10 cellular contexts compared by ENCODE assay signal in genomic region chr17:70365098-70365583, GRCh38.
DNase-seq lines count a peak whose midpoint lies in the region; ATAC-seq, FAIRE-seq and TF ChIP-seq lines count a peak whose summit lies in the region.
"Had no signal": no experiment of that assay in that cellular context is flagged by ENCODE, and none has a peak within 500 bp of the region (broad histone marks: within the 10 kb centered on the region; RNA-seq: fewer than 3 reads in every experiment).

No MANE protein-coding gene starts in this region.

- H3K27me3 ChIP-seq in astrocyte (ENCODE audit: insufficient read depth, low read length) (no peaks in the 10 kb centered on the region), endodermal cell (ENCODE audit: control insufficient read depth, insufficient read depth, low read length, poor library complexity, severe bottlenecking) (no peaks in the 10 kb centered on the region)
- H3K27me3 ChIP-seq: uterus had no signal

- H3K9me3 ChIP-seq in astrocyte (ENCODE audit: insufficient read depth, low read depth, low read length) = no peaks in the 10 kb centered on the region
- no peaks in the 10 kb centered on the region for H3K9me3 ChIP-seq in endodermal cell (ENCODE audit: control insufficient read depth, low read length)
- H3K9me3 ChIP-seq: uterus had no signal

- DNase-seq in GM19239 (ENCODE audit: insufficient read length, low spot score) (no peak), astrocyte (ENCODE audit: low read depth) (peak; percentile 95), renal cortical epithelial cell (ENCODE audit: low read depth) (peak; percentile 74), endodermal cell (no peak), KG1 (lab: John Stamatoyannopoulos, UW) (no peak), NCI-H1417 treated with DMSO at 0.1 percent for 48 hours (lab: John Stamatoyannopoulos, UW) (no peak), ureter (ENCODE audit: low spot score) (no peak)
- DNase-seq: activated T-cell treated with anti-CD3 and anti-CD28 coated beads, Interleukin-2, amount 50 U/mL, for 72 hours; uterus had no signal

- H3K4me1 Mint-ChIP-seq in astrocyte (ENCODE audit: low read depth, unreplicated experiment) (peaks cover 41% of the 10 kb centered on the region), endodermal cell (peaks cover 6% of the 10 kb centered on the region)

- no peaks in the 10 kb centered on the region for H3K79me2 ChIP-seq in astrocyte (ENCODE audit: insufficient read depth, low read length)

- H2AFZ ChIP-seq in astrocyte (ENCODE audit: low read depth, low read length) = peak overlapping the region; percentile 57

- H3K27me3 Mint-ChIP-seq in astrocyte (ENCODE audit: low read depth, unreplicated experiment) (no peaks in the 10 kb centered on the region), endodermal cell (ENCODE audit: insufficient read depth) (no peaks in the 10 kb centered on the region)

- H3K4me3 ChIP-seq in astrocyte (ENCODE audit: insufficient read depth, low read depth, low read length) (no peak overlapping the region), endodermal cell (ENCODE audit: low read length) (no peak overlapping the region)
- H3K4me3 ChIP-seq: uterus had no signal

- TF ChIP-seq CTCF in astrocyte (IDR thresholded peaks at IDR 0.05; ENCODE audit: insufficient read depth, low read depth, low read length) (no peak), endodermal cell (conservative IDR thresholded peaks at IDR 0.05) (no peak)

- H3K4me3 Mint-ChIP-seq in astrocyte (ENCODE audit: unreplicated experiment) (no peak overlapping the region), endodermal cell (no peak overlapping the region)
- H3K4me3 Mint-ChIP-seq: activated T-cell treated with anti-CD3 and anti-CD28 coated beads, Interleukin-2, amount 50 U/mL, for 72 hours had no signal

- peak; percentile 81 for ATAC-seq in HG03064 (IDR thresholded peaks at IDR 0.05; ENCODE audit: low read depth, unreplicated experiment)

- H4K20me1 ChIP-seq in astrocyte (ENCODE audit: insufficient read depth, low read length) = no peaks in the 10 kb centered on the region

- peak overlapping the region; percentile 56 for H3K9ac ChIP-seq in astrocyte (ENCODE audit: low read length)
- no peak overlapping the region for H3K9ac ChIP-seq in endodermal cell (ENCODE audit: extremely low read depth, low read length, poor library complexity, severe bottlenecking)

- no peaks in the 10 kb centered on the region for H3K9me3 Mint-ChIP-seq in astrocyte (ENCODE audit: unreplicated experiment)
- H3K9me3 Mint-ChIP-seq in endodermal cell = peaks cover 2% of the 10 kb centered on the region

- peaks cover 15% of the 10 kb centered on the region for H3K4me1 ChIP-seq in astrocyte (ENCODE audit: insufficient read depth, low read length)
- H3K4me1 ChIP-seq in endodermal cell (ENCODE audit: control insufficient read depth, insufficient read depth, low read length) = no peaks in the 10 kb centered on the region
- H3K4me1 ChIP-seq: uterus had no signal

- H3K27ac ChIP-seq in astrocyte (ENCODE audit: low read depth, low read length) (peak overlapping the region; percentile 67), endodermal cell (ENCODE audit: low read depth, low read length) (no peak overlapping the region)
- H3K27ac ChIP-seq: uterus had no signal

- 71 to 86% methylated on average over 2 of the region's 2 CpGs for WGBS in endodermal cell (ENCODE audit: insufficient coverage in 1 of 2, insufficient read length in 1 of 2), 2 experiments

- H3K4me2 ChIP-seq in astrocyte (ENCODE audit: low read length) = peak overlapping the region; percentile 63

- H3K27ac Mint-ChIP-seq in astrocyte (ENCODE audit: unreplicated experiment) (peak overlapping the region; percentile 95), endodermal cell (no peak overlapping the region)
- H3K27ac Mint-ChIP-seq: activated T-cell treated with anti-CD3 and anti-CD28 coated beads, Interleukin-2, amount 50 U/mL, for 72 hours had no signal

- H3K36me3 ChIP-seq in astrocyte (ENCODE audit: insufficient read depth, low read length) (no peaks in the 10 kb centered on the region), endodermal cell (ENCODE audit: control insufficient read depth, insufficient read depth, low read length) (no peaks in the 10 kb centered on the region)
- H3K36me3 ChIP-seq: uterus had no signal

- peak; percentile 11 for FAIRE-seq in GM19239 (lab: Jason Lieb, UNC)
- FAIRE-seq in astrocyte (lab: Jason Lieb, UNC) = peak; percentile 76

- H3K36me3 Mint-ChIP-seq in astrocyte (ENCODE audit: low read depth, unreplicated experiment) = no peaks in the 10 kb centered on the region
- no peaks in the 10 kb centered on the region for H3K36me3 Mint-ChIP-seq in endodermal cell (ENCODE audit: low read depth)

Comparison
In these comparisons a context has a peak if more than half of its experiments do, and no peak if none do; other contexts are left out.
1. DNase-seq: peak in astrocyte (single experiment) and renal cortical epithelial cell (single experiment); none in GM19239 (single experiment), endodermal cell (single experiment), KG1 (single experiment), NCI-H1417 treated with DMSO at 0.1 percent for 48 hours (single experiment) and ureter (single experiment).